ENCODE assay signal across 1 cellular context in the genomic region with DNA sequence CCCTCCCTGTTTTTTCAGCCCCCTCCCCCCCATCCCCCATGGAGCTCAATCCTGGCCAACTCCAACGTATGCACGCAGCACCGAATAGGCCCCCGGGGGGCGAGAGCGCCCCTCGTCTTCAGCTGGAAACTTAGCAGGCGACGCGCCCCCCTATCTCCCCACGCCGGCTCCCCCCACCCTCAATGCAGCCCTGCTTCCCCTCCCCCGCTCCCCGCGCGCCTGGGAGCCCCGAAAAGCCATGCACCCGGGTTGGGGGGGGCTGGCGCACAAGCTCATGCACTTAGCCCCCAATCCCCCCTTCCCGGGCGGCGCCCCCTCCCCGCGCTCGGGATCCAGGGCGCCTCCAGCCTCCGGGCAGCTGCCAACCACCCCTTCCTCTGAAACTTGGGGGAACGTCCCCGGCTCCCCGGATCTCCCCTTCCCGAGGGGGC.
TF ChIP-seq lines count a peak whose summit lies in the region.

No MANE protein-coding gene starts in this region.

TF ChIP-seq in K562, 482 proteins besides CTCF, POLR2A, EP300 and RAD21 (continues in another document):
- TF ChIP-seq BRD4 (IDR thresholded peaks at IDR 0.05) (peak; percentile 54; the same call in 1 of the 2 replicates), ETV1 (tag; conservative IDR thresholded peaks at IDR 0.05; ENCODE audit: low read depth) (no peak), ZNF444 (CRISPR knock-in tag; IDR thresholded peaks at IDR 0.05) (peak; percentile 71; the same call in 1 of the 2 replicates), BRCA1 (IDR thresholded peaks at IDR 0.05) (no peak), BRCA1 (CRISPR knock-in tag; IDR thresholded peaks at IDR 0.05) (no peak), ILK (tag; IDR thresholded peaks at IDR 0.05; ENCODE audit: borderline replicate concordance, low read depth) (no peak), CC2D1A (IDR thresholded peaks at IDR 0.05) (no peak), SAP30 (IDR thresholded peaks at IDR 0.05; ENCODE audit: borderline replicate concordance, insufficient read depth, low read depth, low read length, poor library complexity, severe bottlenecking) (no peak), CSDE1 (IDR thresholded peaks at IDR 0.05) (no peak), ARID1B (IDR thresholded peaks at IDR 0.05) (no peak), TAF1 (IDR thresholded peaks at IDR 0.05; ENCODE audit: control insufficient read depth, extremely low read depth, insufficient read depth, low read length, severe bottlenecking) (peak; percentile 87), KDM4B (IDR thresholded peaks at IDR 0.05; ENCODE audit: borderline replicate concordance in 2 of 2, low read depth in 1 of 2) (peak in 1 of 2 experiments; percentile 18; a peak in 1 of 4 replicates), TBP (optimal IDR thresholded peaks at IDR 0.05; ENCODE audit: low read depth, low read length) (peak; percentile 2), RFX5 (IDR thresholded peaks at IDR 0.05; ENCODE audit: low read depth, low read length) (no peak), STAT5A (IDR thresholded peaks at IDR 0.05; ENCODE audit: borderline replicate concordance, low read length) (no peak), NUFIP1 (IDR thresholded peaks at IDR 0.05; ENCODE audit: partially characterized antibody) (no peak), POLR2AphosphoS5 (IDR thresholded peaks at IDR 0.05; ENCODE audit: control insufficient read depth, insufficient read depth, low read depth, low read length) (0 out of 2 replicates have a peak, but pooled peaks have one; percentile 17), ZFPM2 (CRISPR knock-in tag; IDR thresholded peaks at IDR 0.05) (no peak), PCBP1 (IDR thresholded peaks at IDR 0.05; ENCODE audit: low read depth, low read length, poor library complexity, severe bottlenecking) (peak; percentile 26), ZNF263 (CRISPR knock-in tag; IDR thresholded peaks at IDR 0.05; ENCODE audit: borderline replicate concordance) (no peak), FOXM1 (IDR thresholded peaks at IDR 0.05; ENCODE audit: low read depth) (no peak), FOXM1 (CRISPR knock-in tag; IDR thresholded peaks at IDR 0.05; ENCODE audit: low read depth) (no peak), NRF1 (conservative IDR thresholded peaks at IDR 0.05 in 1 of 2, IDR thresholded peaks at IDR 0.05 in 1 of 2) (no peak), ZFX (CRISPR knock-in tag; IDR thresholded peaks at IDR 0.05) (peak; percentile 4; the same call in 1 of the 2 replicates)
- TF ChIP-seq, protein P1, sequence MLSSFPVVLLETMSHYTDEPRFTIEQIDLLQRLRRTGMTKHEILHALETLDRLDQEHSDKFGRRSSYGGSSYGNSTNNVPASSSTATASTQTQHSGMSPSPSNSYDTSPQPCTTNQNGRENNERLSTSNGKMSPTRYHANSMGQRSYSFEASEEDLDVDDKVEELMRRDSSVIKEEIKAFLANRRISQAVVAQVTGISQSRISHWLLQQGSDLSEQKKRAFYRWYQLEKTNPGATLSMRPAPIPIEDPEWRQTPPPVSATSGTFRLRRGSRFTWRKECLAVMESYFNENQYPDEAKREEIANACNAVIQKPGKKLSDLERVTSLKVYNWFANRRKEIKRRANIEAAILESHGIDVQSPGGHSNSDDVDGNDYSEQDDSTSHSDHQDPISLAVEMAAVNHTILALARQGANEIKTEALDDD (IDR thresholded peaks at IDR 0.05): no peak
- TF ChIP-seq, protein P2, sequence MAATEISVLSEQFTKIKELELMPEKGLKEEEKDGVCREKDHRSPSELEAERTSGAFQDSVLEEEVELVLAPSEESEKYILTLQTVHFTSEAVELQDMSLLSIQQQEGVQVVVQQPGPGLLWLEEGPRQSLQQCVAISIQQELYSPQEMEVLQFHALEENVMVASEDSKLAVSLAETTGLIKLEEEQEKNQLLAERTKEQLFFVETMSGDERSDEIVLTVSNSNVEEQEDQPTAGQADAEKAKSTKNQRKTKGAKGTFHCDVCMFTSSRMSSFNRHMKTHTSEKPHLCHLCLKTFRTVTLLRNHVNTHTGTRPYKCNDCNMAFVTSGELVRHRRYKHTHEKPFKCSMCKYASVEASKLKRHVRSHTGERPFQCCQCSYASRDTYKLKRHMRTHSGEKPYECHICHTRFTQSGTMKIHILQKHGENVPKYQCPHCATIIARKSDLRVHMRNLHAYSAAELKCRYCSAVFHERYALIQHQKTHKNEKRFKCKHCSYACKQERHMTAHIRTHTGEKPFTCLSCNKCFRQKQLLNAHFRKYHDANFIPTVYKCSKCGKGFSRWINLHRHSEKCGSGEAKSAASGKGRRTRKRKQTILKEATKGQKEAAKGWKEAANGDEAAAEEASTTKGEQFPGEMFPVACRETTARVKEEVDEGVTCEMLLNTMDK (IDR thresholded peaks at IDR 0.05; ENCODE audit: borderline replicate concordance, insufficient read depth, low read depth, low read length, poor library complexity, severe bottlenecking): no peak
- TF ChIP-seq, protein P3, sequence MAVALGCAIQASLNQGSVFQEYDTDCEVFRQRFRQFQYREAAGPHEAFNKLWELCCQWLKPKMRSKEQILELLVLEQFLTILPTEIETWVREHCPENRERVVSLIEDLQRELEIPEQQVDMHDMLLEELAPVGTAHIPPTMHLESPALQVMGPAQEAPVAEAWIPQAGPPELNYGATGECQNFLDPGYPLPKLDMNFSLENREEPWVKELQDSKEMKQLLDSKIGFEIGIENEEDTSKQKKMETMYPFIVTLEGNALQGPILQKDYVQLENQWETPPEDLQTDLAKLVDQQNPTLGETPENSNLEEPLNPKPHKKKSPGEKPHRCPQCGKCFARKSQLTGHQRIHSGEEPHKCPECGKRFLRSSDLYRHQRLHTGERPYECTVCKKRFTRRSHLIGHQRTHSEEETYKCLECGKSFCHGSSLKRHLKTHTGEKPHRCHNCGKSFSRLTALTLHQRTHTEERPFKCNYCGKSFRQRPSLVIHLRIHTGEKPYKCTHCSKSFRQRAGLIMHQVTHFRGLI (CRISPR knock-in tag; IDR thresholded peaks at IDR 0.05): no peak
- TF ChIP-seq, protein P4, sequence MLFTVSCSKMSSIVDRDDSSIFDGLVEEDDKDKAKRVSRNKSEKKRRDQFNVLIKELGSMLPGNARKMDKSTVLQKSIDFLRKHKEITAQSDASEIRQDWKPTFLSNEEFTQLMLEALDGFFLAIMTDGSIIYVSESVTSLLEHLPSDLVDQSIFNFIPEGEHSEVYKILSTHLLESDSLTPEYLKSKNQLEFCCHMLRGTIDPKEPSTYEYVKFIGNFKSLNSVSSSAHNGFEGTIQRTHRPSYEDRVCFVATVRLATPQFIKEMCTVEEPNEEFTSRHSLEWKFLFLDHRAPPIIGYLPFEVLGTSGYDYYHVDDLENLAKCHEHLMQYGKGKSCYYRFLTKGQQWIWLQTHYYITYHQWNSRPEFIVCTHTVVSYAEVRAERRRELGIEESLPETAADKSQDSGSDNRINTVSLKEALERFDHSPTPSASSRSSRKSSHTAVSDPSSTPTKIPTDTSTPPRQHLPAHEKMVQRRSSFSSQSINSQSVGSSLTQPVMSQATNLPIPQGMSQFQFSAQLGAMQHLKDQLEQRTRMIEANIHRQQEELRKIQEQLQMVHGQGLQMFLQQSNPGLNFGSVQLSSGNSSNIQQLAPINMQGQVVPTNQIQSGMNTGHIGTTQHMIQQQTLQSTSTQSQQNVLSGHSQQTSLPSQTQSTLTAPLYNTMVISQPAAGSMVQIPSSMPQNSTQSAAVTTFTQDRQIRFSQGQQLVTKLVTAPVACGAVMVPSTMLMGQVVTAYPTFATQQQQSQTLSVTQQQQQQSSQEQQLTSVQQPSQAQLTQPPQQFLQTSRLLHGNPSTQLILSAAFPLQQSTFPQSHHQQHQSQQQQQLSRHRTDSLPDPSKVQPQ (CRISPR knock-in tag; IDR thresholded peaks at IDR 0.05; ENCODE audit: borderline replicate concordance): no peak
- TF ChIP-seq, protein P5, sequence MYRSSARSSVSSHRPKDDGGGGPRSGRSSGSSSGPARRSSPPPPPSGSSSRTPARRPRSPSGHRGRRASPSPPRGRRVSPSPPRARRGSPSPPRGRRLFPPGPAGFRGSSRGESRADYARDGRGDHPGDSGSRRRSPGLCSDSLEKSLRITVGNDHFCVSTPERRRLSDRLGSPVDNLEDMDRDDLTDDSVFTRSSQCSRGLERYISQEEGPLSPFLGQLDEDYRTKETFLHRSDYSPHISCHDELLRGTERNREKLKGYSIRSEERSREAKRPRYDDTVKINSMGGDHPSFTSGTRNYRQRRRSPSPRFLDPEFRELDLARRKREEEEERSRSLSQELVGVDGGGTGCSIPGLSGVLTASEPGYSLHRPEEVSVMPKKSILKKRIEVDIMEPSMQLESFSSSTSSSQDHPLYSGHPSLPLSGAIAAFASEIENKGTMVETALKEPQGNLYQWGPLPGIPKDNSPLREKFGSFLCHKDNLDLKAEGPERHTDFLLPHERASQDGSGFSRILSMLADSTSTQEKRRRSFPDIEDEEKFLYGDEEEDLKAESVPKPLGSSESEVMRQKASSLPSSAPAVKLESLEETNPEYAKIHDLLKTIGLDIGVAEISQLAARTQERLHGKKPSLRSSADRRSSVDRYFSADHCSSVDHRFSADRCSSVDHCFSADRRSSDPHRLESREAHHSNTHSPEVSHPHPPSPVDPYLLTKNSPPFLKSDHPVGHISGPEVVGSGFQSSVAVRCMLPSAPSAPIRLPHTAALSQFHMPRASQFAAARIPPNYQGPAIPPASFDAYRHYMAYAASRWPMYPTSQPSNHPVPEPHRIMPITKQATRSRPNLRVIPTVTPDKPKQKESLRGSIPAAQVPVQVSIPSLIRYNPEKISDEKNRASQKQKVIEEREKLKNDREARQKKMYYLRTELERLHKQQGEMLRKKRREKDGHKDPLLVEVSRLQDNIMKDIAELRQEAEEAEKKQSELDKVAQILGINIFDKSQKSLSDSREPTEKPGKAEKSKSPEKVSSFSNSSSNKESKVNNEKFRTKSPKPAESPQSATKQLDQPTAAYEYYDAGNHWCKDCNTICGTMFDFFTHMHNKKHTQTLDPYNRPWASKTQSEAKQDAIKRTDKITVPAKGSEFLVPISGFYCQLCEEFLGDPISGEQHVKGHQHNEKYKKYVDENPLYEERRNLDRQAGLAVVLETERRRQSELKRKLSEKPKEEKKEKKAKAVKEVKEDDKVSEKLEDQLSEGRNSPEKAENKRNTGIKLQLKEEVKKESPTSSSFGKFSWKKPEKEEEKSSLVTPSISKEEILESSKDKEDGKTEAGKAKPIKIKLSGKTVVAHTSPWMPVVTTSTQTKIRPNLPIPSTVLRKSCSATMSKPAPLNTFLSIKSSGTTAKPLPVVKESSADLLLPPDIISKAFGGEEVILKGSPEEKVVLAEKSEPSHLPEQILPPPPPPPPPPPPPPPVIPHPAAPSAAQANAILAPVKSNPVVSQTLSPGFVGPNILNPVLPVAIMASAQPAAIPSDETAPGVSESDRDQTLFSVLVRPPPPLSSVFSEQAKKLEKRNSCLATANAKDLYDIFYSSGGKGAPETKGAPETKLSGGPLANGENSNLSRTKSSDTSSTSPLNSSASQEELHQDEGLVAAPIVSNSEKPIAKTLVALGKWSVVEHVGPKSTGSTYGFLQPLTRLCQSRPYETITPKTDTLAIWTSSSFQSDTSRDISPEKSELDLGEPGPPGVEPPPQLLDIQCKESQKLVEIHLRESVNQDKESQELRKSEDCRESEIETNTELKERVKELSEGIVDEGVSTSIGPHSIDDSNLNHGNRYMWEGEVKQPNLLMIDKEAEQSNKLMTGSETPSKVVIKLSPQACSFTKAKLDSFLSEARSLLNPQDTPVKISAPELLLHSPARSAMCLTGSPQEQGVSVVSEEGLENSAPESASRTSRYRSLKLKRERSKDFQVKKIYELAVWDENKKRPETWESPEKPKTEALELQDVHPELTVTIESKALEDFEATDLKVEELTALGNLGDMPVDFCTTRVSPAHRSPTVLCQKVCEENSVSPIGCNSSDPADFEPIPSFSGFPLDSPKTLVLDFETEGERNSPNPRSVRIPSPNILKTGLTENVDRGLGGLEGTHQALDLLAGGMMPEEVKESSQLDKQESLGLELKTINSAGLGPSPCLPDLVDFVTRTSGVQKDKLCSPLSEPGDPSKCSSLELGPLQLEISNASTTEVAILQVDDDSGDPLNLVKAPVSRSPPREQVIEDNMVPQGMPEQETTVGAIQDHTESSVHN (IDR thresholded peaks at IDR 0.05; ENCODE audit: borderline replicate concordance in 1 of 2, low read depth in 1 of 2): no peak
- TF ChIP-seq, protein P6, sequence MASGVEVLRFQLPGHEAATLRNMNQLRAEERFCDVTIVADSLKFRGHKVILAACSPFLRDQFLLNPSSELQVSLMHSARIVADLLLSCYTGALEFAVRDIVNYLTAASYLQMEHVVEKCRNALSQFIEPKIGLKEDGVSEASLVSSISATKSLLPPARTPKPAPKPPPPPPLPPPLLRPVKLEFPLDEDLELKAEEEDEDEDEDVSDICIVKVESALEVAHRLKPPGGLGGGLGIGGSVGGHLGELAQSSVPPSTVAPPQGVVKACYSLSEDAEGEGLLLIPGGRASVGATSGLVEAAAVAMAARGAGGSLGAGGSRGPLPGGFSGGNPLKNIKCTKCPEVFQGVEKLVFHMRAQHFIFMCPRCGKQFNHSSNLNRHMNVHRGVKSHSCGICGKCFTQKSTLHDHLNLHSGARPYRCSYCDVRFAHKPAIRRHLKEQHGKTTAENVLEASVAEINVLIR (CRISPR knock-in tag; IDR thresholded peaks at IDR 0.05): no peak
- TF ChIP-seq, protein P7, sequence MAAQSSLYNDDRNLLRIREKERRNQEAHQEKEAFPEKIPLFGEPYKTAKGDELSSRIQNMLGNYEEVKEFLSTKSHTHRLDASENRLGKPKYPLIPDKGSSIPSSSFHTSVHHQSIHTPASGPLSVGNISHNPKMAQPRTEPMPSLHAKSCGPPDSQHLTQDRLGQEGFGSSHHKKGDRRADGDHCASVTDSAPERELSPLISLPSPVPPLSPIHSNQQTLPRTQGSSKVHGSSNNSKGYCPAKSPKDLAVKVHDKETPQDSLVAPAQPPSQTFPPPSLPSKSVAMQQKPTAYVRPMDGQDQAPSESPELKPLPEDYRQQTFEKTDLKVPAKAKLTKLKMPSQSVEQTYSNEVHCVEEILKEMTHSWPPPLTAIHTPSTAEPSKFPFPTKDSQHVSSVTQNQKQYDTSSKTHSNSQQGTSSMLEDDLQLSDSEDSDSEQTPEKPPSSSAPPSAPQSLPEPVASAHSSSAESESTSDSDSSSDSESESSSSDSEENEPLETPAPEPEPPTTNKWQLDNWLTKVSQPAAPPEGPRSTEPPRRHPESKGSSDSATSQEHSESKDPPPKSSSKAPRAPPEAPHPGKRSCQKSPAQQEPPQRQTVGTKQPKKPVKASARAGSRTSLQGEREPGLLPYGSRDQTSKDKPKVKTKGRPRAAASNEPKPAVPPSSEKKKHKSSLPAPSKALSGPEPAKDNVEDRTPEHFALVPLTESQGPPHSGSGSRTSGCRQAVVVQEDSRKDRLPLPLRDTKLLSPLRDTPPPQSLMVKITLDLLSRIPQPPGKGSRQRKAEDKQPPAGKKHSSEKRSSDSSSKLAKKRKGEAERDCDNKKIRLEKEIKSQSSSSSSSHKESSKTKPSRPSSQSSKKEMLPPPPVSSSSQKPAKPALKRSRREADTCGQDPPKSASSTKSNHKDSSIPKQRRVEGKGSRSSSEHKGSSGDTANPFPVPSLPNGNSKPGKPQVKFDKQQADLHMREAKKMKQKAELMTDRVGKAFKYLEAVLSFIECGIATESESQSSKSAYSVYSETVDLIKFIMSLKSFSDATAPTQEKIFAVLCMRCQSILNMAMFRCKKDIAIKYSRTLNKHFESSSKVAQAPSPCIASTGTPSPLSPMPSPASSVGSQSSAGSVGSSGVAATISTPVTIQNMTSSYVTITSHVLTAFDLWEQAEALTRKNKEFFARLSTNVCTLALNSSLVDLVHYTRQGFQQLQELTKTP (IDR thresholded peaks at IDR 0.05; ENCODE audit: low read depth in 1 of 2, partially characterized antibody in 2 of 2): peak in 1 of 2 experiments; percentile 33
- TF ChIP-seq, protein P8, sequence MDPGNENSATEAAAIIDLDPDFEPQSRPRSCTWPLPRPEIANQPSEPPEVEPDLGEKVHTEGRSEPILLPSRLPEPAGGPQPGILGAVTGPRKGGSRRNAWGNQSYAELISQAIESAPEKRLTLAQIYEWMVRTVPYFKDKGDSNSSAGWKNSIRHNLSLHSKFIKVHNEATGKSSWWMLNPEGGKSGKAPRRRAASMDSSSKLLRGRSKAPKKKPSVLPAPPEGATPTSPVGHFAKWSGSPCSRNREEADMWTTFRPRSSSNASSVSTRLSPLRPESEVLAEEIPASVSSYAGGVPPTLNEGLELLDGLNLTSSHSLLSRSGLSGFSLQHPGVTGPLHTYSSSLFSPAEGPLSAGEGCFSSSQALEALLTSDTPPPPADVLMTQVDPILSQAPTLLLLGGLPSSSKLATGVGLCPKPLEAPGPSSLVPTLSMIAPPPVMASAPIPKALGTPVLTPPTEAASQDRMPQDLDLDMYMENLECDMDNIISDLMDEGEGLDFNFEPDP (CRISPR knock-in tag; IDR thresholded peaks at IDR 0.05): no peak
